Comparison of ENCODE assay signal across 18 cellular contexts in the genomic region with DNA sequence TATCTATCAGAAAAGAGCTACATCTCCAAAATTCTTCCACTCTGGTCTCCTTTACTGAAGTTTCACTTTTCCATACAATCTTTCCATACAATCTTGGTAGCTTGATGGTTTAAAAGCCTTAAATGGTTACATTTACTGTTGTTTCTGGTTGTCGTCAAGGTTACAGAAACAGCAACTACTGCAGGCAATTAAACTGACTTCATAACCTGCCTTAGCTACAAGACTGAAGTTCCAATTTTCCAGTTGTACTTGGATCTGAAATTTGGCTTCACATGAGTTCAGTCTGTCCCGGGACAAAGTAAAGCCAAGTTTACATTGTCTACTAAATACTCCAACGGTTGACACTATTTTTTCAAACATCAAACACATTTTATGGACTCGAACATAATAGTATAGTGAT.
"Had no signal": no experiment of that assay in that cellular context is flagged by ENCODE, and none has a peak within 500 bp of the region (broad histone marks: within the 10 kb centered on the region; RNA-seq: fewer than 3 reads in every experiment).

No MANE protein-coding gene starts in this region.

- H2AFZ ChIP-seq: parathyroid adenoma had no signal

- H3K4me1 ChIP-seq: parathyroid adenoma had no signal

- DNase-seq: activated CD4-positive, alpha-beta T cell treated with anti-CD3 and anti-CD28 coated beads for 36 hours; activated CD8-positive, alpha-beta memory T cell treated with anti-CD3 and anti-CD28 coated beads, Interleukin-2, amount 50 U/mL, for 4 hours; activated CD8-positive, alpha-beta T cell treated with anti-CD3 and anti-CD28 coated beads for 36 hours; activated gamma-delta T cell treated with Interleukin-2 at 50 U/mL for 16 hours; activated naive CD8-positive, alpha-beta T cell treated with anti-CD3 and anti-CD28 coated beads, Interleukin-2, amount 10 ng/mL, durations not matched to agents 7 days and 5 days; activated T-cell treated with anti-CD3 and anti-CD28 coated beads, Interleukin-2, amount 50 U/mL, for 72 hours; anterior cingulate cortex; cortex of kidney; effector memory CD8-positive, alpha-beta T cell; erythroblast; islet precursor cell; naive B cell; stimulated activated CD4-positive, alpha-beta T cell treated with anti-CD3 and anti-CD28 coated beads, Interleukin-1b, Interleukin-23, amount 100 ng/mL, for 48 hours; T-helper 1 cell had no signal

- H3K9ac ChIP-seq: parathyroid adenoma had no signal

- H3K27ac ChIP-seq: parathyroid adenoma, SK-N-MC, VCaP had no signal

- H3K4me3 ChIP-seq: SK-N-MC had no signal

- H3K79me2 ChIP-seq: parathyroid adenoma had no signal

- ATAC-seq: activated CD4-positive, alpha-beta T cell treated with anti-CD3 and anti-CD28 coated beads for 36 hours; activated CD8-positive, alpha-beta T cell treated with anti-CD3 and anti-CD28 coated beads for 36 hours; activated T-cell treated with anti-CD3 and anti-CD28 coated beads, Interleukin-2, amount 50 U/mL, for 72 hours; effector memory CD8-positive, alpha-beta T cell; stimulated activated memory B cell treated with anti-CD40 and anti-IgM and Interleukin-4, amounts not matched to agents 10 μg/mL and 1 μg/mL and 100 μg/mL, for 72 hours had no signal
